10 cellular contexts compared by ENCODE assay signal in the genomic region with DNA sequence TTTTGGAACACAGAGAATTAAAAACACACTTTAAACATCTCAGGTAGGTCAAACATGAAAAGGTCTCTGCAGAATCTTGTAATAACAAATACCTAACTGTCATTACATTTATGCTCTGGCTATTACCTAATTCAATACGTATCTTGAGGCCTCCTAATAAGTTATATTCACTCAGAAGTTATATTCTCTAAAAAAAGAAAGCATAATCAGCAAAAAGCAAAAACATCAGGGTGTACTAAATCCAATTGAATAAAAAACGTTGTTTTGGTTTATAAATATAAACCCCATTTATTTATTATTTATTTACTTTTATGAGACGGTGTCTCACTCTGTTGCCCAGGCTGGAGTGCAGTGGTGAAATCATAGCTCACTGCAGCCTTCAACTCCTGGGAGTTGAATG.
"Had no signal": no experiment of that assay in that cellular context is flagged by ENCODE, and none has a peak within 500 bp of the region (broad histone marks: within the 10 kb centered on the region; RNA-seq: fewer than 3 reads in every experiment).

No MANE protein-coding gene starts in this region.

- FAIRE-seq: HepG2 had no signal

- H3K4me3 ChIP-seq: GM23248, HAP-1 had no signal

- ATAC-seq: HCT116, HepG2 had no signal

- H3K4me2 ChIP-seq: KMS-11 had no signal

- H2AFZ ChIP-seq: GM23248 had no signal

- H3K9me3 Mint-ChIP-seq: HFFc6 had no signal

- H3K9ac ChIP-seq: GM23248, KMS-11 had no signal

- H3K27ac Mint-ChIP-seq: HFFc6 had no signal

- DNase-seq: GM23248, GOT3, H7, HFFc6, KBM-7 had no signal

- H3K4me3 Mint-ChIP-seq: HFFc6 had no signal

- H3K27ac ChIP-seq: GM23248, HL-60, KMS-11 had no signal
